14 cellular contexts compared by ENCODE assay signal in the genomic region with DNA sequence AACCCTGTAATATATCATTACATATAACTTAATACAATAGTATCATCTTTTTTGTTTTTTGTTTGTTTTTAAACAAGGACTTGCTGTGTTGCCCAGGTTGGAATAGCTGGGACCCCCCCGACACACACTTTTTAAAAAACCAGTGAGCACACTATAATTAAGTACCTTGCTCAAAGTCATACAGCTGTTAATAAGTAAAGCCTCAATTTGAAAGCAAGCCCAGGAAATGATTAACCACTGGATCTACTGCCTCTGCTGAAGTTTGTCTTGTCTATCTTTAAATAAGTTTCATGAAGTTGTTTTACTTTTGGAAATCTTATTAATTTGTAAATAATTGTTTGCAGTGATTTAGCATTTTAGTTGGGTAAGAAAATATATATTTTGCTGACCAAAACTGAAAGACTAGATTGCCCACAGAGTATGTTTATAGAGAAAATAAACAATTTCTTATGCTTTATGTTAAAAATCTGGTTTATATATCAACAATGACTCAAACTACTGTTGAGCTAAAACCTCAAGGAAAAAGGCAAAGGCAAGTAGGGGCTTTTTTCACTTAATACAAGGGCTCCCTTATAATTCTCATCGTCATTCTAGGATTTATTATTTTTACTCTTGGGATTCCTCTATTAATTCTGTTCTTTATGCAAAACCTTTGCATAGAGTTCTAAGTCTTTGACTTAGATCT. TPM values are rescaled to one million over a fixed set of nuclear protein-coding genes. Genes with fewer than 3 reads are reported as not detected.
DNase-seq lines count a peak whose midpoint lies in the region; ATAC-seq and TF ChIP-seq lines count a peak whose summit lies in the region.
"Had no signal": no experiment of that assay in that cellular context is flagged by ENCODE, and none has a peak within 500 bp of the region (broad histone marks: within the 10 kb centered on the region; RNA-seq: fewer than 3 reads in every experiment).

No MANE protein-coding gene starts in this region.

- peak; percentile 10 for DNase-seq in kidney glomerular epithelial cell (lab: John Stamatoyannopoulos, UW)
- DNase-seq in COR-L47 (lab: John Stamatoyannopoulos, UW), result no peak
- DNase-seq in DMS53 (lab: John Stamatoyannopoulos, UW), result no peak
- DNase-seq in dorsolateral prefrontal cortex, result no peak
- no peak for DNase-seq in AG08396 (ENCODE audit: low spot score)
- DNase-seq: activated T-cell treated with anti-CD3 and anti-CD28 coated beads, Interleukin-2, amount 50 U/mL, for 72 hours; hypothalamus; NCI-H2107; posterior cingulate gyrus had no signal

- H3K27ac ChIP-seq in dorsolateral prefrontal cortex, result no peak overlapping the region
- H3K27ac ChIP-seq: SK-N-MC had no signal

- ATAC-seq in GM18870 (IDR thresholded peaks at IDR 0.05; ENCODE audit: unreplicated experiment) (peak; percentile 89), GM21786 (IDR thresholded peaks at IDR 0.05; ENCODE audit: unreplicated experiment) (peak; percentile 94), HG03196 (IDR thresholded peaks at IDR 0.05; ENCODE audit: unreplicated experiment) (peak; percentile 76)
- ATAC-seq: activated CD4-positive, CD25-positive, alpha-beta regulatory T cell treated with anti-CD3 and anti-CD28 coated beads, Interleukin-2, amount 50 U/mL, for 24 hours; activated T-cell treated with anti-CD3 and anti-CD28 coated beads, Interleukin-2, amount 50 U/mL, for 72 hours had no signal

- intact Hi-C loops in dorsolateral prefrontal cortex (cut with DNase I), result no loop called here

- TF ChIP-seq CTCF in dorsolateral prefrontal cortex (IDR thresholded peaks at IDR 0.05 in 54 of 56, conservative IDR thresholded peaks at IDR 0.05 in 2 of 56; ENCODE audit: low read depth in 1 of 56, partially characterized antibody in 56 of 56), result no peak

- H3K27me3 ChIP-seq in dorsolateral prefrontal cortex, result no peaks in the 10 kb centered on the region

- no peak overlapping the region for H3K4me3 ChIP-seq in dorsolateral prefrontal cortex
- H3K4me3 ChIP-seq: SK-N-MC had no signal

RNA-seq across cellular contexts. Expression of a gene that starts 5.8 kb away (rescaled TPM):
- 10 to 100 TPM; 14.3 to 36.6 (median 21.8) TPM for total RNA-seq in dorsolateral prefrontal cortex

RNA-seq across cellular contexts. Expression of a gene that starts 54.0 kb away (rescaled TPM):
- total RNA-seq in dorsolateral prefrontal cortex, result 10 to 100 TPM; 13.8 to 51.6 (median 30.0) TPM

RNA-seq across cellular contexts. Expression of a gene that starts 54.4 kb away (rescaled TPM):
- 10 to 100 TPM; 26.5 to 76.4 (median 58.6) TPM for total RNA-seq in dorsolateral prefrontal cortex
